In genomic region chr15:57245130-57245529, GRCh38 we compare ENCODE assay signal across 13 cellular contexts.
DNase-seq lines count a peak whose midpoint lies in the region; ATAC-seq, FAIRE-seq and TF ChIP-seq lines count a peak whose summit lies in the region.
"Had no signal": no experiment of that assay in that cellular context is flagged by ENCODE, and none has a peak within 500 bp of the region (broad histone marks: within the 10 kb centered on the region; RNA-seq: fewer than 3 reads in every experiment).

No MANE protein-coding gene starts in this region.

- H3K4me1 Mint-ChIP-seq in activated T-cell treated with anti-CD3 and anti-CD28 coated beads, Interleukin-2, amount 50 U/mL, for 72 hours (ENCODE audit: low read depth) = no peaks in the 10 kb centered on the region

- H3K9me3 Mint-ChIP-seq in activated naive CD4-positive, alpha-beta T cell treated with anti-CD3 and anti-CD28 coated beads, Interleukin-2, amount 50 U/mL, for 72 hours = peaks cover 0 to 5% of the 10 kb centered on the region in 2 donors
- H3K9me3 Mint-ChIP-seq in activated T-cell treated with anti-CD3 and anti-CD28 coated beads, Interleukin-2, amount 50 U/mL, for 72 hours = no peaks in the 10 kb centered on the region
- H3K9me3 Mint-ChIP-seq: H9 had no signal

- TF ChIP-seq CTCF in GM20000 (IDR thresholded peaks at IDR 0.05; ENCODE audit: extremely low read depth, missing control alignments) = no peak

- DNase-seq in GM12891 (ENCODE audit: insufficient read length, low spot score) (no peak), NCI-H2171 treated with DMSO at 0.1 percent for 48 hours (lab: John Stamatoyannopoulos, UW) (peak; percentile 94), epidermal melanocyte (ENCODE audit: insufficient read length, low spot score) (peak; percentile 32), myocyte (ENCODE audit: low read depth) (peak; percentile 98), GM20000 (ENCODE audit: low spot score) (no peak), NCI-H2227 treated with DMSO at 0.1 percent for 48 hours (lab: John Stamatoyannopoulos, UW) (no peak)
- no peak for DNase-seq in activated naive CD4-positive, alpha-beta T cell treated with anti-CD3 and anti-CD28 coated beads, Interleukin-2, amount 50 U/mL, for 72 hours (ENCODE audit: low spot score in 2 of 2)
- DNase-seq in activated T-cell treated with anti-CD3 and anti-CD28 coated beads, Interleukin-2, amount 50 U/mL, for 72 hours = no peak
- DNase-seq: Caco-2, H9, RPMI8226, testis had no signal

- peak; percentile 5 for FAIRE-seq in GM12891 (lab: Jason Lieb, UNC)
- FAIRE-seq: GM19239 had no signal

- H3K27me3 Mint-ChIP-seq in activated T-cell treated with anti-CD3 and anti-CD28 coated beads, Interleukin-2, amount 50 U/mL, for 72 hours (ENCODE audit: low read depth) = no peaks in the 10 kb centered on the region

- no peak overlapping the region for H3K4me3 Mint-ChIP-seq in activated T-cell treated with anti-CD3 and anti-CD28 coated beads, Interleukin-2, amount 50 U/mL, for 72 hours
- H3K4me3 Mint-ChIP-seq: H9 had no signal

- no peak for TF ChIP-seq POLR2A in GM12891 (IDR thresholded peaks at IDR 0.05; ENCODE audit: low read depth, low read length)

- peak overlapping the region in 1 of 2 donors; percentile 10 for H3K27ac Mint-ChIP-seq in activated naive CD4-positive, alpha-beta T cell treated with anti-CD3 and anti-CD28 coated beads, Interleukin-2, amount 50 U/mL, for 72 hours
- no peak overlapping the region for H3K27ac Mint-ChIP-seq in activated T-cell treated with anti-CD3 and anti-CD28 coated beads, Interleukin-2, amount 50 U/mL, for 72 hours

- peaks cover 10 to 11% of the 10 kb centered on the region in 2 donors for H3K36me3 Mint-ChIP-seq in activated naive CD4-positive, alpha-beta T cell treated with anti-CD3 and anti-CD28 coated beads, Interleukin-2, amount 50 U/mL, for 72 hours
- H3K36me3 Mint-ChIP-seq in activated T-cell treated with anti-CD3 and anti-CD28 coated beads, Interleukin-2, amount 50 U/mL, for 72 hours (ENCODE audit: insufficient read depth in 2 of 2) = peaks cover 6 to 17% of the 10 kb centered on the region in 2 donors

- no peak for ATAC-seq in activated naive CD4-positive, alpha-beta T cell treated with anti-CD3 and anti-CD28 coated beads, Interleukin-2, amount 50 U/mL, for 72 hours
- ATAC-seq in activated T-cell treated with anti-CD3 and anti-CD28 coated beads, Interleukin-2, amount 50 U/mL, for 72 hours (replicated peaks in 1 of 2) = no peak

TF ChIP-seq in GM12891, 5 proteins besides CTCF, POLR2A, EP300 and RAD21:
- TF ChIP-seq PAX5 (IDR thresholded peaks at IDR 0.05; ENCODE audit: insufficient read depth, low read length, severe bottlenecking) (no peak), SPI1 (IDR thresholded peaks at IDR 0.05; ENCODE audit: low read depth, low read length) (no peak), TAF1 (IDR thresholded peaks at IDR 0.05; ENCODE audit: low read depth, low read length) (no peak), POLR2AphosphoS5 (IDR thresholded peaks at IDR 0.05; ENCODE audit: low read depth, low read length) (no peak), POU2F2 (IDR thresholded peaks at IDR 0.05; ENCODE audit: low read depth, low read length) (no peak)

Comparison
In these comparisons a context has a peak if more than half of its experiments do, and no peak if none do; other contexts are left out.
1. DNase-seq: peak in NCI-H2171 treated with DMSO at 0.1 percent for 48 hours (single experiment), epidermal melanocyte (single experiment) and myocyte (single experiment); none in GM12891 (single experiment), activated naive CD4-positive, alpha-beta T cell treated with anti-CD3 and anti-CD28 coated beads, Interleukin-2, amount 50 U/mL, for 72 hours (0 of 2), GM20000 (single experiment), NCI-H2227 treated with DMSO at 0.1 percent for 48 hours (single experiment) and activated T-cell treated with anti-CD3 and anti-CD28 coated beads, Interleukin-2, amount 50 U/mL, for 72 hours (0 of 2).